In the genomic region with DNA sequence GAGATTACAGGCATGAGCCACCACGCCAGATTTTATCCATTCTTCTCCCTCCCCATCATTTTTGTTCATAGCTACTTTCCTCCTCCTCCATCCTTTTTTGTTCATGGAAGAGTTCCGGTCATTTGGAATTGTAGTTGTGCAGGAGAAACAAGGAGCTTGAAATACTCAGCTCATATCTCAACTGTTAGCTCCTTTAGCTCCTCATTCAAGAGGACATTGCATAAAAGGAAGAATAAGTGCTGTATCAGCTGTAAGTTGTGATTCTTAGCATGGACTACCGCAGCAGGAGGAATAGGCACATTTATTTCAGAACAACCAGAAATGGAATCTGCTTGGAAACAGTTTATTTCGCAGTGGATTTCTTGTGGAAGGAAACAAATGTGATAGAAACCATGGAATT, we compare ENCODE assay signal across 23 cellular contexts. TPM values are rescaled to one million over a fixed set of nuclear protein-coding genes. Genes with fewer than 3 reads are reported as not detected.
A peak's percentile ranks its signal among the peaks of the same experiment; 100 is the strongest.
DNase-seq lines count a peak whose midpoint lies in the region; ATAC-seq, FAIRE-seq and TF ChIP-seq lines count a peak whose summit lies in the region.
"Had no signal": no experiment of that assay in that cellular context is flagged by ENCODE, and none has a peak within 500 bp of the region (broad histone marks: within the 10 kb centered on the region; RNA-seq: fewer than 3 reads in every experiment).

No MANE protein-coding gene starts in this region.

- H4K91ac ChIP-seq in IMR-90 (ENCODE audit: insufficient read depth, low read depth, low read length), result no peak overlapping the region

- in situ Hi-C loops in IMR-90 (cut with MboI; ENCODE audit: low sequenced_read_pairs), result loop anchor here (25.0 kb wide), 1 partner anchor 300 kb away; no protein-coding TSS in a partner anchor
- in situ Hi-C loops in K562 (cut with MboI), result loop anchor here (25.0 kb wide), 1 partner anchor 325 kb away; no protein-coding TSS in a partner anchor

- H3K36me3 ChIP-seq in IMR-90 (ENCODE audit: control insufficient read depth, insufficient read depth, low read length), result peaks cover 7% of the 10 kb centered on the region; the same call in 1 of the 2 replicates
- H3K36me3 ChIP-seq in K562 (ENCODE audit: control insufficient read depth, insufficient read depth, low read length), result peaks cover 89% of the 10 kb centered on the region
- H3K36me3 ChIP-seq in tibial artery, result no peaks in the 10 kb centered on the region
- H3K36me3 ChIP-seq in adrenal gland (replicated peaks in 1 of 2), result no peaks in the 10 kb centered on the region
- no peaks in the 10 kb centered on the region for H3K36me3 ChIP-seq in breast epithelium

- no peak for FAIRE-seq in K562 (lab: Jason Lieb, UNC)
- FAIRE-seq: HTR-8/SVneo had no signal

- H3K9ac ChIP-seq in IMR-90 (ENCODE audit: low read depth, low read length), result no peak overlapping the region
- 0 out of 4 replicates have a peak overlapping the region, but pooled peaks of 1 of the 2 experiments have one; percentile 4 for H3K9ac ChIP-seq in K562 (ENCODE audit: insufficient read depth in 1 of 2, low read depth in 2 of 2, low read length in 2 of 2)
- H3K9ac ChIP-seq: KMS-11 had no signal

- no peak overlapping the region for H2AK5ac ChIP-seq in IMR-90 (ENCODE audit: low read depth, low read length)

- H3K9me1 ChIP-seq in IMR-90 (ENCODE audit: insufficient read depth, low read length), result peaks cover 2% of the 10 kb centered on the region; the same call in 1 of the 2 replicates
- H3K9me1 ChIP-seq in K562 (ENCODE audit: control insufficient read depth, insufficient read depth, low read length), result no peaks in the 10 kb centered on the region

- peaks cover 100% of the 10 kb centered on the region for H3K79me2 ChIP-seq in K562 (ENCODE audit: control insufficient read depth, insufficient read depth, low read length)

- no peak overlapping the region for H4K5ac ChIP-seq in IMR-90 (ENCODE audit: low read depth, low read length)

- no peak overlapping the region for H4K8ac ChIP-seq in IMR-90 (ENCODE audit: low read depth in 2 of 2, low read length in 2 of 2)

- H3K4ac ChIP-seq in IMR-90 (ENCODE audit: low read depth, low read length), result no peak overlapping the region

- whole genome bisulfite sequencing in IMR-90 (ENCODE audit: extremely low coverage in 2 of 2, insufficient read length in 1 of 2), 2 experiments, result no CpG with 5 or more reads among the region's 4 CpGs
- WGBS in K562 (ENCODE audit: insufficient coverage, low coverage, missing lambda C conversion rate), result 64% methylated on average over 4 of the region's 4 CpGs
- WGBS in adrenal gland, 4 donors, result 90 to 95% (median 93%) methylated on average over 4 of the region's 4 CpGs

- 0 out of 2 replicates have a peak overlapping the region, but pooled peaks have one; percentile 37 for H3K14ac ChIP-seq in IMR-90 (replicated peaks; ENCODE audit: low read depth, low read length)

- H3K27ac ChIP-seq in IMR-90 (ENCODE audit: insufficient read depth, low read length), result no peak overlapping the region
- peak overlapping the region; percentile 36 for H3K27ac ChIP-seq in K562 (ENCODE audit: extremely low read depth, low read depth, low read length)
- peak overlapping the region; percentile 47 to 99 for H3K27ac ChIP-seq in tibial artery
- H3K27ac ChIP-seq in adrenal gland, result peak overlapping the region in 1 of 5 donors; percentile 1
- no peak overlapping the region for H3K27ac ChIP-seq in breast epithelium
- H3K27ac ChIP-seq: KMS-11, PC-9 had no signal

- no peak overlapping the region for H2BK120ac ChIP-seq in IMR-90 (ENCODE audit: low read depth, low read length)

- DNase-seq in IMR-90 (no peak), K562 (ENCODE audit: extremely low read depth in 1 of 4, low spot score in 3 of 4) (no peak), osteocyte (ENCODE audit: extremely low spot score, unreplicated experiment) (no peak), tibial artery (no peak), adrenal gland (no peak), breast epithelium (ENCODE audit: low spot score in 2 of 2) (no peak)
- DNase-seq: ACHN; BE2C; DMS153; DND-41; MM.1S; NCI-H2029 treated with DMSO at 0.1 percent for 48 hours; NCI-H446 treated with DMSO at 0.1 percent for 48 hours; NCI-H526; NCI-H82; NK-92 treated with Interleukin-12 subunit alpha and Interleukin-12 subunit beta, amount 100 ng/mL, for 24 hours; PC-9; RPMI8226; SHP77 had no signal

- POLR2A ChIA-PET in IMR-90 (lab: Charles Lee; ENCODE audit: unreplicated experiment) (no interaction called here), K562 (lab: Yijun Ruan, JAX) (interaction anchor here (0.7 to 1.7 kb wide), 10 partner anchors 8 to 352 kb away, joined by 3 to 7 read pairs (median 4); no protein-coding TSS in a partner anchor)

- H3K18ac ChIP-seq in IMR-90 (ENCODE audit: low read depth, low read length), result peak overlapping the region; percentile 1; the same call in 1 of the 2 replicates

- TF ChIP-seq CTCF in IMR-90 (conservative IDR thresholded peaks at IDR 0.05; ENCODE audit: low read depth, low read length) (no peak), K562 (IDR thresholded peaks at IDR 0.05 in 2 of 3, conservative IDR thresholded peaks at IDR 0.05 in 1 of 3; ENCODE audit: insufficient read depth in 2 of 3, low read depth in 1 of 3, low read length in 3 of 3) (no peak), osteocyte (IDR thresholded peaks at IDR 0.05) (no peak), tibial artery (IDR thresholded peaks at IDR 0.05) (no peak), adrenal gland (IDR thresholded peaks at IDR 0.05) (no peak), breast epithelium (IDR thresholded peaks at IDR 0.05) (no peak)

- TF ChIP-seq POLR2A in IMR-90 (IDR thresholded peaks at IDR 0.05; ENCODE audit: low read depth, low read length) (no peak), K562 (conservative IDR thresholded peaks at IDR 0.05) (peak; percentile 43; the same call in 1 of the 2 replicates), adrenal gland (IDR thresholded peaks at IDR 0.05) (no peak), breast epithelium (IDR thresholded peaks at IDR 0.05) (no peak)

- peaks cover 62% of the 10 kb centered on the region for H3K4me1 Mint-ChIP-seq in osteocyte (ENCODE audit: unreplicated experiment)

- dilution Hi-C loops in IMR-90 (cut with HindIII; ENCODE audit: low sequenced_read_pairs, unreplicated experiment), result no loop called here

- H2BK20ac ChIP-seq in IMR-90 (ENCODE audit: low read depth, low read length), result no peak overlapping the region

- no peak overlapping the region for H3K56ac ChIP-seq in IMR-90 (ENCODE audit: extremely low read depth, insufficient read depth, low read length)

- H3K4me3 ChIP-seq in IMR-90 (ENCODE audit: insufficient read depth, low read depth, low read length) (no peak overlapping the region), K562 (no peak overlapping the region), tibial artery (no peak overlapping the region), adrenal gland (no peak overlapping the region), breast epithelium (no peak overlapping the region)
- H3K4me3 ChIP-seq: PC-9 had no signal

- peaks cover 2% of the 10 kb centered on the region for H3K4me1 ChIP-seq in IMR-90 (ENCODE audit: control insufficient read depth, insufficient read depth, low read length)
- peaks cover 0 to 35% of the 10 kb centered on the region in 2 experiments for H3K4me1 ChIP-seq in K562 (replicated peaks in 1 of 2; ENCODE audit: control insufficient read depth in 2 of 2, insufficient read depth in 2 of 2, low read length in 2 of 2)
- peaks cover 0 to 62% (median 22%) of the 10 kb centered on the region in 4 donors for H3K4me1 ChIP-seq in tibial artery
- H3K4me1 ChIP-seq in adrenal gland (replicated peaks in 1 of 2), result peaks cover 16 to 24% of the 10 kb centered on the region in 2 donors
- no peaks in the 10 kb centered on the region for H3K4me1 ChIP-seq in breast epithelium

- H3K23ac ChIP-seq in IMR-90 (ENCODE audit: low read depth, low read length), result peak overlapping the region; percentile 20; the same call in 1 of the 2 replicates

- peaks cover 4% of the 10 kb centered on the region; the same call in 1 of the 2 replicates for H4K20me1 ChIP-seq in IMR-90 (ENCODE audit: insufficient read depth, low read length)
- H4K20me1 ChIP-seq in K562 (replicated peaks; ENCODE audit: control insufficient read depth, insufficient read depth, low read length), result no peaks in the 10 kb centered on the region

- H2BK15ac ChIP-seq in IMR-90 (ENCODE audit: low read depth, low read length), result no peak overlapping the region

- H2AFZ ChIP-seq in IMR-90 (replicated peaks; ENCODE audit: low read length, poor library complexity) (no peak overlapping the region), K562 (ENCODE audit: low read depth, low read length) (no peak overlapping the region)
- H2AFZ ChIP-seq: PC-9 had no signal

- no peaks in the 10 kb centered on the region for H3K27me3 Mint-ChIP-seq in osteocyte (ENCODE audit: unreplicated experiment)

- TF ChIP-seq RAD21 in IMR-90 (IDR thresholded peaks at IDR 0.05; ENCODE audit: low read length), result no peak
- no peak for TF ChIP-seq RAD21 in K562 (CRISPR knock-in tag; conservative IDR thresholded peaks at IDR 0.05 in 1 of 2, IDR thresholded peaks at IDR 0.05 in 1 of 2)

- TF ChIP-seq EP300 in K562 (IDR thresholded peaks at IDR 0.05; ENCODE audit: low read length), result no peak

- H3K4me2 ChIP-seq in IMR-90 (ENCODE audit: low read depth, low read length) (no peak overlapping the region), K562 (ENCODE audit: insufficient read depth, low read length) (peak overlapping the region; percentile 41)
- H3K4me2 ChIP-seq: KMS-11, PC-9 had no signal

- peaks cover 8% of the 10 kb centered on the region for H3K36me3 Mint-ChIP-seq in osteocyte (ENCODE audit: unreplicated experiment)

- H3K27ac Mint-ChIP-seq in osteocyte (ENCODE audit: unreplicated experiment), result peak overlapping the region; percentile 62

- no peak overlapping the region for H2BK5ac ChIP-seq in IMR-90 (ENCODE audit: low read depth, low read length, poor library complexity, severe bottlenecking)

- H2AK9ac ChIP-seq in IMR-90 (replicated peaks; ENCODE audit: low read depth, low read length, poor library complexity), result no peak overlapping the region

- ATAC-seq in IMR-90 (ENCODE audit: low read depth) (no peak), K562 (peak; percentile 11; the same call in 2 of the 3 replicates), HG02588 (IDR thresholded peaks at IDR 0.05; ENCODE audit: unreplicated experiment) (no peak)

- H3K9me3 ChIP-seq in IMR-90 (ENCODE audit: control insufficient read depth, insufficient read depth, low read length), result no peaks in the 10 kb centered on the region
- no peaks in the 10 kb centered on the region for H3K9me3 ChIP-seq in K562 (replicated peaks; ENCODE audit: control insufficient read depth, insufficient read depth, low read depth, low read length)
- no peaks in the 10 kb centered on the region for H3K9me3 ChIP-seq in tibial artery
- H3K9me3 ChIP-seq in adrenal gland (replicated peaks in 1 of 3), result no peaks in the 10 kb centered on the region
- no peaks in the 10 kb centered on the region for H3K9me3 ChIP-seq in breast epithelium
- H3K9me3 ChIP-seq: BE2C had no signal

- no peaks in the 10 kb centered on the region for H3K27me3 ChIP-seq in IMR-90 (ENCODE audit: control insufficient read depth, insufficient read depth, low read length)
- no peaks in the 10 kb centered on the region for H3K27me3 ChIP-seq in K562 (ENCODE audit: control insufficient read depth in 2 of 2, insufficient read depth in 2 of 2, low read length in 2 of 2)
- no peaks in the 10 kb centered on the region for H3K27me3 ChIP-seq in tibial artery
- H3K27me3 ChIP-seq in adrenal gland, result no peaks in the 10 kb centered on the region
- H3K27me3 ChIP-seq in breast epithelium, result no peaks in the 10 kb centered on the region
- H3K27me3 ChIP-seq: BE2C had no signal

- H3K79me1 ChIP-seq in IMR-90 (ENCODE audit: low read depth in 1 of 2, low read length in 2 of 2), result peaks cover 13 to 43% of the 10 kb centered on the region in 2 experiments; a peak in 3 of 4 replicates

- intact Hi-C loops in IMR-90 (cut with micrococcal nuclease), result no loop called here
- intact Hi-C loops in K562 (cut with micrococcal nuclease), result no loop called here
- intact Hi-C loops in tibial artery (cut with DNase I; ENCODE audit: low total_unique reads), result no loop called here
- intact Hi-C loops in adrenal gland (cut with DNase I), result no loop called here
- intact Hi-C loops in breast epithelium (cut with DNase I; ENCODE audit: low total_unique reads), result no loop called here

- CTCF ChIA-PET in IMR-90 (lab: Yijun Ruan, JAX) (no interaction called here), K562 (lab: Yijun Ruan, JAX; ENCODE audit: low intra/inter-chr PET ratio) (no interaction called here)

- no peaks in the 10 kb centered on the region for H3K9me3 Mint-ChIP-seq in osteocyte (ENCODE audit: unreplicated experiment)
- H3K9me3 Mint-ChIP-seq: CD14-positive monocyte had no signal

- no TSS peak for BruUV-seq in IMR-90 (replicated peaks; lab: Mats Ljungman, UMichigan)
- BruUV-seq in K562 (replicated peaks; lab: Mats Ljungman, UMichigan), result no TSS peak

- no peak overlapping the region for H3K4me3 Mint-ChIP-seq in osteocyte (ENCODE audit: unreplicated experiment)
- H3K4me3 Mint-ChIP-seq: CD14-positive monocyte had no signal

RNA-seq across cellular contexts. Expression of a gene that starts 7.6 kb away (rescaled TPM):
- 46.4 and 48.0 TPM in 2 replicates for total RNA-seq in IMR-90 (2012; rRNA removed)
- 11.3 and 13.2 TPM in 2 replicates for polyA plus RNA-seq in IMR-90 (2012; rRNA removed)
- polyA plus RNA-seq in IMR-90 (2012; cell fraction: cytosol; rRNA removed), result 2.4 and 5.7 TPM in 2 replicates
- polyA plus RNA-seq in IMR-90 (2012; cell fraction: nucleus; rRNA removed; ENCODE audit: low replicate concordance), result 3.6 and 31.2 TPM in 2 replicates
- 282 and 467 TPM in 2 replicates for total RNA-seq in K562 (2011; cell fraction: chromatin; rRNA removed; ENCODE audit: low replicate concordance)
- 111 and 113 TPM in 2 replicates for total RNA-seq in K562 (2011; cell fraction: nucleolus; rRNA removed)
- 160 and 217 TPM in 2 replicates for total RNA-seq in K562 (2011; cell fraction: nucleoplasm; rRNA removed)
- total RNA-seq in K562 (2014; rRNA removed), result 50.1 and 60.1 TPM in 2 replicates
- 114 and 158 TPM in 2 replicates for total RNA-seq in K562 (2014; rRNA removed; fragmentation: Illumina TruSeq; extraction: Trizol)
- total RNA-seq in K562 (2015; rRNA removed; fragmentation: Illumina TruSeq; extraction: Trizol), result 144 and 155 TPM in 2 replicates
- 98.8 and 115 TPM in 2 replicates for total RNA-seq in K562 (2021)
- polyA plus RNA-seq in K562 (2011; rRNA removed), result 128 and 172 TPM in 2 replicates
- polyA plus RNA-seq in K562 (2011; cell fraction: cytosol; rRNA removed), result 42.0 and 63.5 TPM in 2 replicates
- polyA plus RNA-seq in K562 (2011; cell fraction: nucleus; rRNA removed), result 254 and 270 TPM in 2 replicates
- polyA plus RNA-seq in K562 (2012), result 56.3 and 84.9 TPM in 2 replicates
- 71.5 and 82.1 TPM in 2 replicates for polyA plus RNA-seq in K562 (2014; fragmentation: Illumina TruSeq; extraction: Trizol)
- 10 to 100 TPM; 23.3 to 23.9 TPM for polyA plus RNA-seq in K562 (2014; fragmentation: Nextera tagmentation; extraction: Ambion mirVana)
- polyA plus RNA-seq in K562 (2014; rRNA removed), result 49.6 and 60.5 TPM in 2 replicates
- 447 and 452 TPM in 2 replicates for polyA minus RNA-seq in K562 (2011; rRNA and poly(A)+ RNA removed)
- 96.1 and 167 TPM in 2 replicates for polyA minus RNA-seq in K562 (2011; cell fraction: cytosol; rRNA and poly(A)+ RNA removed)
- 374 and 571 TPM in 2 replicates for polyA minus RNA-seq in K562 (2011; cell fraction: nucleus; rRNA and poly(A)+ RNA removed)
- 32.2 and 34.8 TPM in 2 replicates for total RNA-seq in osteocyte
- total RNA-seq in adrenal gland, result 10 to 100 TPM; 18.0 to 66.3 (median 30.1) TPM
- 10 to 100 TPM; 22.8 to 40.1 (median 26.5) TPM for polyA plus RNA-seq in adrenal gland
- 10 to 100 TPM; 21.3 to 43.6 (median 26.9) TPM for total RNA-seq in breast epithelium

Comparison
In these comparisons a context has a peak if more than half of its experiments do, and no peak if none do; other contexts are left out.
1. H3K27ac ChIP-seq: peak in K562 (single experiment) and tibial artery (2 of 2); none in IMR-90 (single experiment) and breast epithelium (0 of 2).